Comparison of ENCODE assay signal across 16 cellular contexts in the genomic region with DNA sequence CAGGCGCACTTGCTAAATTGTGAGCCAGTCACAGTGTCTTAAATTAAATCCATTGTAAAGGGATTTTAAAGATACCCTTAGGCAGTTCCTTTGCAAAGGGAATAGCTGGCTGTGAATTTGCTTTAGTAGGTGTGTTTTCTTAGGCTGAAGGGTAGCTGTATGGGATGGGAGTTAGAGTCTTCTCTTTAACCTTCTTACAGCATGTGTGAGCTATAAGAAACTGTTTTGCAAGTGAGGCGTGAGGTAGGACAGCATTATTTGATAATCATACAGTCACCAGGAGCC. TPM values are rescaled to one million over a fixed set of nuclear protein-coding genes. Genes with fewer than 3 reads are reported as not detected.
DNase-seq lines count a peak whose midpoint lies in the region; ATAC-seq and TF ChIP-seq lines count a peak whose summit lies in the region.
"Had no signal": no experiment of that assay in that cellular context is flagged by ENCODE, and none has a peak within 500 bp of the region (broad histone marks: within the 10 kb centered on the region; RNA-seq: fewer than 3 reads in every experiment).

No MANE protein-coding gene starts in this region.

- WGBS in psoas muscle, 3 donors, result 71 to 81% (median 73%) methylated on average over 2 of the region's 2 CpGs

- no peaks in the 10 kb centered on the region; the same call in 1 of the 2 replicates for H3K36me3 ChIP-seq in DND-41 (ENCODE audit: insufficient read depth, low read length)
- peaks cover 19% of the 10 kb centered on the region; the same call in 1 of the 2 replicates for H3K36me3 ChIP-seq in PC-9 (ENCODE audit: low read depth)
- H3K36me3 ChIP-seq in psoas muscle (ENCODE audit: insufficient read depth in 1 of 2, low read depth in 1 of 2), result no peaks in the 10 kb centered on the region

- H3K9me3 ChIP-seq in DND-41 (ENCODE audit: insufficient read depth, low read length, severe bottlenecking) (no peaks in the 10 kb centered on the region), PC-9 (ENCODE audit: insufficient read depth, low read depth) (no peaks in the 10 kb centered on the region), psoas muscle (no peaks in the 10 kb centered on the region)
- H3K9me3 ChIP-seq: Caco-2 had no signal

- H3K27ac ChIP-seq in DND-41 (ENCODE audit: low read length) (no peak overlapping the region), PC-9 (peak overlapping the region; percentile 45), psoas muscle (peak overlapping the region; percentile 95)

- H3K9ac ChIP-seq in DND-41 (ENCODE audit: low read depth, low read length), result no peak overlapping the region

- POLR2A ChIA-PET in PC-9 (lab: Charles Lee; ENCODE audit: unreplicated experiment), result interaction anchor here (0.7 kb wide), 1 partner anchor 102 kb away, joined by 5 read pairs; no protein-coding TSS in a partner anchor

- H3K4me1 ChIP-seq in DND-41 (ENCODE audit: insufficient read depth, low read length), result peaks cover 37% of the 10 kb centered on the region
- peaks cover 89% of the 10 kb centered on the region for H3K4me1 ChIP-seq in PC-9 (replicated peaks; ENCODE audit: insufficient read depth)
- H3K4me1 ChIP-seq in psoas muscle, result peaks cover 88% of the 10 kb centered on the region

- CTCF ChIA-PET in PC-9 (lab: Charles Lee), result no interaction called here

- H4K20me1 ChIP-seq in DND-41 (ENCODE audit: insufficient read depth, low read length) (peaks cover 10% of the 10 kb centered on the region; the same call in 1 of the 2 replicates), PC-9 (ENCODE audit: insufficient read depth) (no peaks in the 10 kb centered on the region; the same call in 1 of the 2 replicates)

- no peak overlapping the region for H3K4me3 Mint-ChIP-seq in stimulated activated naive B cell treated with anti-CD40 and anti-IgM and Interleukin-4, amounts not matched to agents 10 μg/mL and 1 μg/mL and 100 μg/mL, for 72 hours

- intact Hi-C loops in PC-9 (cut with micrococcal nuclease; ENCODE audit: unreplicated experiment), result loop anchor here (10.0 kb wide), 1 partner anchor 463 kb away; a partner anchor contains a TSS
- intact Hi-C loops in psoas muscle (cut with DNase I), result loop anchor here (5.0 kb wide), 3 partner anchors 49 to 129 kb away; no protein-coding TSS in a partner anchor

- H3K9me3 Mint-ChIP-seq in stimulated activated naive B cell treated with anti-CD40 and anti-IgM and Interleukin-4, amounts not matched to agents 10 μg/mL and 1 μg/mL and 100 μg/mL, for 72 hours, result no peaks in the 10 kb centered on the region

- no peaks in the 10 kb centered on the region for H3K9me2 ChIP-seq in PC-9 (ENCODE audit: insufficient read depth)

- H3K36me3 Mint-ChIP-seq in stimulated activated naive B cell treated with anti-CD40 and anti-IgM and Interleukin-4, amounts not matched to agents 10 μg/mL and 1 μg/mL and 100 μg/mL, for 72 hours, result no peaks in the 10 kb centered on the region

- ATAC-seq in DND-41 (ENCODE audit: insufficient read depth, low read depth) (no peak), esophagus mucosa (peak; percentile 66), psoas muscle (no peak), HG02852 (IDR thresholded peaks at IDR 0.05; ENCODE audit: unreplicated experiment) (no peak), GM19467 (IDR thresholded peaks at IDR 0.05; ENCODE audit: unreplicated experiment) (no peak)
- no peak for ATAC-seq in stimulated activated naive B cell treated with anti-CD40 and anti-IgM and Interleukin-4, amounts not matched to agents 10 μg/mL and 1 μg/mL and 100 μg/mL, for 72 hours (replicated peaks)

- no peak overlapping the region for H2AFZ ChIP-seq in DND-41 (ENCODE audit: low read depth, low read length)
- H2AFZ ChIP-seq in PC-9, result no peak overlapping the region

- H3K27me3 ChIP-seq in DND-41 (ENCODE audit: insufficient read depth, low read length, poor library complexity) (no peaks in the 10 kb centered on the region), PC-9 (ENCODE audit: insufficient read depth, low read depth) (no peaks in the 10 kb centered on the region), psoas muscle (ENCODE audit: insufficient read depth in 3 of 3, low read length in 2 of 3) (no peaks in the 10 kb centered on the region)

- H3F3A ChIP-seq in PC-9 (ENCODE audit: insufficient read depth, low read depth), result peaks cover 57% of the 10 kb centered on the region

- no TSS peak for BruUV-seq in PC-9 (replicated peaks; lab: Mats Ljungman, UMichigan)

- TF ChIP-seq CTCF in DND-41 (IDR thresholded peaks at IDR 0.05; ENCODE audit: borderline replicate concordance, extremely low read depth, low read length, poor library complexity, severe bottlenecking), result no peak
- TF ChIP-seq CTCF in PC-9 (conservative IDR thresholded peaks at IDR 0.05), result no peak
- no peak for TF ChIP-seq CTCF in psoas muscle (IDR thresholded peaks at IDR 0.05)

- no peak for DNase-seq in DND-41
- no peak for DNase-seq in PC-9
- no peak for DNase-seq in psoas muscle
- no peak for DNase-seq in stimulated activated naive B cell treated with anti-CD40 and anti-IgM and Interleukin-4, amounts not matched to agents 10 μg/mL and 1 μg/mL and 100 μg/mL, for 72 hours
- DNase-seq in stimulated activated CD4-positive, alpha-beta T cell treated with anti-CD3 and anti-CD28 coated beads, Interleukin-4, amount 100 ng/mL, for 1 hour, result no peak
- DNase-seq: AML-193, Caco-2, DMS79, IMR-90, NCI-H1417, NCI-H2029, NCI-H2171 treated with DMSO at 0.1 percent for 48 hours, NCI-H82 had no signal

- H3K4me1 Mint-ChIP-seq in stimulated activated naive B cell treated with anti-CD40 and anti-IgM and Interleukin-4, amounts not matched to agents 10 μg/mL and 1 μg/mL and 100 μg/mL, for 72 hours, result peaks cover 4 to 11% of the 10 kb centered on the region in 2 donors

- H3K4me2 ChIP-seq in DND-41 (ENCODE audit: insufficient read depth, low read length) (peak overlapping the region; percentile 14; the same call in 1 of the 2 replicates), PC-9 (peak overlapping the region; percentile 86)

- H3K79me2 ChIP-seq in DND-41 (ENCODE audit: insufficient read depth, low read length) (no peaks in the 10 kb centered on the region), PC-9 (ENCODE audit: low read depth) (peaks cover 86% of the 10 kb centered on the region)

- H3K27ac Mint-ChIP-seq in stimulated activated naive B cell treated with anti-CD40 and anti-IgM and Interleukin-4, amounts not matched to agents 10 μg/mL and 1 μg/mL and 100 μg/mL, for 72 hours, result no peak overlapping the region

- H3K27me3 Mint-ChIP-seq in stimulated activated naive B cell treated with anti-CD40 and anti-IgM and Interleukin-4, amounts not matched to agents 10 μg/mL and 1 μg/mL and 100 μg/mL, for 72 hours, result peaks cover 7 to 16% of the 10 kb centered on the region in 2 donors

- H3K4me3 ChIP-seq in DND-41 (ENCODE audit: low read depth in 1 of 2, low read length in 2 of 2) (no peak overlapping the region), PC-9 (peak overlapping the region; percentile 71; the same call in 1 of the 2 replicates), psoas muscle (peak overlapping the region; percentile 93)

RNA-seq across cellular contexts. Expression of a gene that starts 5.2 kb away (rescaled TPM):
- total RNA-seq in PC-9 (2021), result 6.0 and 9.4 TPM in 2 replicates
- 2.9 TPM for total RNA-seq in esophagus mucosa
- total RNA-seq in psoas muscle, result 10 to 100 TPM; 13.3 to 51.3 (median 32.7) TPM
- polyA plus RNA-seq in psoas muscle, result 10 to 100 TPM in 2 of 3 donors, 1 to 10 TPM in 1; 7.3 to 61.2 (median 45.5) TPM

Comparison
In these comparisons a context has a peak if more than half of its experiments do, and no peak if none do; other contexts are left out.
1. H3K4me3 ChIP-seq: peak in PC-9 (single experiment) and psoas muscle (single experiment); none in DND-41 (0 of 2).